18 cellular contexts compared by ENCODE assay signal in genomic region chr19:48274173-48274572, GRCh38. TPM values are rescaled to one million over a fixed set of nuclear protein-coding genes. Genes with fewer than 3 reads are reported as not detected.
DNase-seq lines count a peak whose midpoint lies in the region; ATAC-seq and TF ChIP-seq lines count a peak whose summit lies in the region.
"Had no signal": no experiment of that assay in that cellular context is flagged by ENCODE, and none has a peak within 500 bp of the region (broad histone marks: within the 10 kb centered on the region; RNA-seq: fewer than 3 reads in every experiment).

No MANE protein-coding gene starts in this region.

- ATAC-seq in GM19452 (IDR thresholded peaks at IDR 0.05; ENCODE audit: unreplicated experiment): no peak

- H2AFZ ChIP-seq in fibroblast of lung (ENCODE audit: low read length): no peak overlapping the region

- H3K4me1 ChIP-seq in fibroblast of lung (ENCODE audit: control insufficient read depth, extremely low read depth, insufficient read depth, low read length): no peaks in the 10 kb centered on the region

- H3K9ac ChIP-seq in fibroblast of lung (ENCODE audit: insufficient read depth, low read length): no peak overlapping the region
- H3K9ac ChIP-seq: SK-N-SH had no signal

- H3K27me3 ChIP-seq in fibroblast of lung (ENCODE audit: control insufficient read depth, insufficient read depth, low read length): no peaks in the 10 kb centered on the region
- H3K27me3 ChIP-seq: BLaER1 treated with 17β-estradiol and CSF1 and Interleukin-3, amounts not matched to agents 10 nM and 100 nM; Peyer's patch had no signal

- H3K27ac ChIP-seq in fibroblast of lung (ENCODE audit: insufficient read depth, low read length): no peak overlapping the region
- H3K27ac ChIP-seq: Peyer's patch had no signal

- H3K79me2 ChIP-seq in fibroblast of lung (ENCODE audit: control insufficient read depth, insufficient read depth, low read length): no peaks in the 10 kb centered on the region

- no peaks in the 10 kb centered on the region for H3K36me3 ChIP-seq in fibroblast of lung (ENCODE audit: control insufficient read depth, insufficient read depth, low read length)
- H3K36me3 ChIP-seq: Peyer's patch had no signal

- no peak for TF ChIP-seq CTCF in fibroblast of lung (conservative IDR thresholded peaks at IDR 0.05 in 1 of 2, IDR thresholded peaks at IDR 0.05 in 1 of 2; ENCODE audit: low read depth in 1 of 2, low read length in 2 of 2)

- DNase-seq in ELR (ENCODE audit: low read depth) (peak; percentile 67), LHCN-M2 (ENCODE audit: low read depth) (peak; percentile 40), fibroblast of lung (ENCODE audit: low read depth in 2 of 2) (peak; percentile 24 to 34), SW480 (ENCODE audit: low spot score) (no peak), NCI-H2196 (lab: John Stamatoyannopoulos, UW; ENCODE audit: unreplicated experiment) (no peak)
- DNase-seq in NK-92 treated with Interleukin-12 subunit alpha and Interleukin-12 subunit beta, amount 100 ng/mL, for 24 hours (lab: John Stamatoyannopoulos, UW): no peak
- DNase-seq: DMS79 treated with DMSO at 0.1 percent for 48 hours, GF-D8, NCI-H146, NCI-H2081 treated with DMSO at 0.1 percent for 48 hours, NCI-H510A treated with DMSO at 0.1 percent for 48 hours, NCI-H82, Right ventricle myocardium superior, SK-N-SH, T-helper 1 cell had no signal

- no peaks in the 10 kb centered on the region for H3K9me3 ChIP-seq in fibroblast of lung (ENCODE audit: control insufficient read depth, insufficient read depth, low read depth, low read length)
- H3K9me3 ChIP-seq: BLaER1 treated with 17β-estradiol and CSF1 and Interleukin-3, amounts not matched to agents 10 nM and 100 nM; Peyer's patch; SK-N-SH had no signal

- H3K4me2 ChIP-seq in fibroblast of lung (ENCODE audit: extremely low read depth, insufficient read depth, low read length): no peak overlapping the region
- H3K4me2 ChIP-seq: SK-N-SH had no signal

- no peaks in the 10 kb centered on the region for H4K20me1 ChIP-seq in fibroblast of lung (ENCODE audit: control insufficient read depth, extremely low read depth, insufficient read depth, low read length)
- H4K20me1 ChIP-seq: BLaER1 treated with 17β-estradiol and CSF1 and Interleukin-3, amounts not matched to agents 10 nM and 100 nM had no signal

- no peak overlapping the region for H3K4me3 ChIP-seq in fibroblast of lung (replicated peaks in 1 of 4; ENCODE audit: control extremely low read depth in 1 of 4, insufficient read depth in 1 of 4, low read depth in 3 of 4, low read length in 4 of 4)
- H3K4me3 ChIP-seq: Peyer's patch had no signal

RNA-seq across cellular contexts. Expression of gene ZNF114, which starts 4.3 kb away (rescaled TPM):
- 0.13 TPM in 1 of 2 replicates, not detected in the other for total RNA-seq in LHCN-M2 (2014; rRNA removed)
- polyA plus RNA-seq in LHCN-M2 (2012): 0.16 TPM
- total RNA-seq in fibroblast of lung: 0.26 TPM in 1 of 2 replicates, not detected in the other
- 0.05 and 0.49 TPM in 2 replicates for polyA plus RNA-seq in fibroblast of lung
- 0.17 TPM in 1 of 2 replicates, not detected in the other for polyA plus RNA-seq in fibroblast of lung (2012)
- not detected in 2 replicates for polyA minus RNA-seq in fibroblast of lung (ENCODE audit: low replicate concordance)
- total RNA-seq: Peyer's patch had no signal

RNA-seq across cellular contexts. Expression of gene CARD8, which starts 18.5 kb away (rescaled TPM):
- total RNA-seq in LHCN-M2 (2014; rRNA removed) (12.3 and 26.1 TPM in 2 replicates), fibroblast of lung (12.1 and 24.1 TPM in 2 replicates)
- 9.8 TPM for polyA plus RNA-seq in LHCN-M2 (2012)
- polyA plus RNA-seq in fibroblast of lung: 15.1 and 16.4 TPM in 2 replicates
- polyA plus RNA-seq in fibroblast of lung (2012): 14.5 and 16.4 TPM in 2 replicates
- 12.0 and 14.8 TPM in 2 replicates for polyA minus RNA-seq in fibroblast of lung (ENCODE audit: low replicate concordance)

RNA-seq across cellular contexts. Expression of gene EMP3, which starts 51.2 kb away (rescaled TPM):
- total RNA-seq in LHCN-M2 (2014; rRNA removed) (184 and 258 TPM in 2 replicates), fibroblast of lung (168 and 246 TPM in 2 replicates)
- 937 TPM for polyA plus RNA-seq in LHCN-M2 (2012)
- polyA plus RNA-seq in fibroblast of lung: 303 and 488 TPM in 2 replicates
- 529 and 765 TPM in 2 replicates for polyA plus RNA-seq in fibroblast of lung (2012)
- 721 and 1,057 TPM in 2 replicates for polyA minus RNA-seq in fibroblast of lung (ENCODE audit: low replicate concordance)

Comparison
In these comparisons a context has a peak if more than half of its experiments do, and no peak if none do; other contexts are left out.
1. DNase-seq: peak in ELR (single experiment), LHCN-M2 (single experiment) and fibroblast of lung (2 of 2); none in SW480 (single experiment), NCI-H2196 (single experiment) and NK-92 treated with Interleukin-12 subunit alpha and Interleukin-12 subunit beta, amount 100 ng/mL, for 24 hours (single experiment).